Comparison of ENCODE assay signal across 8 cellular contexts in genomic region chr1:32179193-32179442, GRCh38. TPM values are rescaled to one million over a fixed set of nuclear protein-coding genes. Genes with fewer than 3 reads are reported as not detected.
DNase-seq lines count a peak whose midpoint lies in the region; ATAC-seq lines count a peak whose summit lies in the region.

No MANE protein-coding gene starts in this region.

- H3K27me3 ChIP-seq in iPS-15b (ENCODE audit: control insufficient read depth, insufficient read depth, low read length), result no peaks in the 10 kb centered on the region

- peaks cover 15% of the 10 kb centered on the region for H3K36me3 ChIP-seq in iPS-15b (ENCODE audit: control insufficient read depth, insufficient read depth, low read length)

- H3K27ac Mint-ChIP-seq in activated T-helper 17 cell treated with anti-CD3 and anti-CD28 coated beads, Interleukin-2, amount 50 U/mL, for 72 hours, result peak overlapping the region; percentile 97

- H3K4me3 Mint-ChIP-seq in activated T-helper 17 cell treated with anti-CD3 and anti-CD28 coated beads, Interleukin-2, amount 50 U/mL, for 72 hours, result peak overlapping the region; percentile 96

- H3K4me1 Mint-ChIP-seq in activated T-helper 17 cell treated with anti-CD3 and anti-CD28 coated beads, Interleukin-2, amount 50 U/mL, for 72 hours, result peaks cover 17% of the 10 kb centered on the region

- ATAC-seq in activated T-helper 17 cell treated with anti-CD3 and anti-CD28 coated beads, Interleukin-2, amount 50 U/mL, for 72 hours (replicated peaks), result no peak
- no peak for ATAC-seq in GM21786 (IDR thresholded peaks at IDR 0.05; ENCODE audit: unreplicated experiment)
- ATAC-seq in HG02623 (IDR thresholded peaks at IDR 0.05; ENCODE audit: unreplicated experiment), result no peak

- peak overlapping the region; percentile 95 for H3K27ac ChIP-seq in substantia nigra (ENCODE audit: low read depth, low read length, poor library complexity, severe bottlenecking)

- no peaks in the 10 kb centered on the region for H3K9me3 ChIP-seq in iPS-15b (ENCODE audit: control insufficient read depth, insufficient read depth, low read length)

- H3K9ac ChIP-seq in iPS-15b (ENCODE audit: low read depth, low read length), result peak overlapping the region; percentile 67

- H3K27me3 Mint-ChIP-seq in activated T-helper 17 cell treated with anti-CD3 and anti-CD28 coated beads, Interleukin-2, amount 50 U/mL, for 72 hours, result no peaks in the 10 kb centered on the region

- DNase-seq in SHP77 (lab: John Stamatoyannopoulos, UW) (peak; percentile 86 to 88), SHP77 treated with DMSO at 0.1 percent for 48 hours (lab: John Stamatoyannopoulos, UW) (no peak), substantia nigra (lab: John Stamatoyannopoulos, UW) (no peak), OCI-M1 (lab: John Stamatoyannopoulos, UW) (no peak)

- no peaks in the 10 kb centered on the region for H3K9me3 Mint-ChIP-seq in activated T-helper 17 cell treated with anti-CD3 and anti-CD28 coated beads, Interleukin-2, amount 50 U/mL, for 72 hours

- peak overlapping the region; percentile 81 for H3K4me3 ChIP-seq in iPS-15b (ENCODE audit: low read depth, low read length)

- H3K36me3 Mint-ChIP-seq in activated T-helper 17 cell treated with anti-CD3 and anti-CD28 coated beads, Interleukin-2, amount 50 U/mL, for 72 hours (ENCODE audit: low read depth), result peaks cover 58% of the 10 kb centered on the region

- H3K4me1 ChIP-seq in iPS-15b (ENCODE audit: control insufficient read depth, insufficient read depth, low read length), result peaks cover 11% of the 10 kb centered on the region

RNA-seq across cellular contexts. Expression of gene TXLNA, which starts 0.4 kb away (rescaled TPM):
- 100 to 1,000 TPM in 1 of 2 donors, 10 to 100 TPM in 1; 68.4 to 102 TPM for total RNA-seq in activated T-helper 17 cell treated with anti-CD3 and anti-CD28 coated beads, Interleukin-2, amount 50 U/mL, for 72 hours

RNA-seq across cellular contexts. Expression of gene CCDC28B, which starts 21.3 kb away (rescaled TPM):
- 10 to 100 TPM in 1 of 2 donors, 1 to 10 TPM in 1; 7.0 to 14.3 TPM for total RNA-seq in activated T-helper 17 cell treated with anti-CD3 and anti-CD28 coated beads, Interleukin-2, amount 50 U/mL, for 72 hours

RNA-seq across cellular contexts. Expression of gene IQCC, which starts 26.4 kb away (rescaled TPM):
- total RNA-seq in activated T-helper 17 cell treated with anti-CD3 and anti-CD28 coated beads, Interleukin-2, amount 50 U/mL, for 72 hours, result 1 to 10 TPM; 3.4 to 5.5 TPM

RNA-seq across cellular contexts. Expression of gene DCDC2B, which starts 29.8 kb away (rescaled TPM):
- total RNA-seq in activated T-helper 17 cell treated with anti-CD3 and anti-CD28 coated beads, Interleukin-2, amount 50 U/mL, for 72 hours, result under 1 TPM; 0.28 to 0.37 TPM

RNA-seq across cellular contexts. Expression of gene TMEM234, which starts 43.0 kb away (rescaled TPM):
- total RNA-seq in activated T-helper 17 cell treated with anti-CD3 and anti-CD28 coated beads, Interleukin-2, amount 50 U/mL, for 72 hours, result 10 to 100 TPM; 11.4 to 12.9 TPM

Comparison
In these comparisons a context has a peak if more than half of its experiments do, and no peak if none do; other contexts are left out.
1. DNase-seq: peak in SHP77 (2 of 2); none in SHP77 treated with DMSO at 0.1 percent for 48 hours (single experiment), substantia nigra (0 of 49) and OCI-M1 (single experiment).